ENCODE assay signal across 1 cellular context in the genomic region with DNA sequence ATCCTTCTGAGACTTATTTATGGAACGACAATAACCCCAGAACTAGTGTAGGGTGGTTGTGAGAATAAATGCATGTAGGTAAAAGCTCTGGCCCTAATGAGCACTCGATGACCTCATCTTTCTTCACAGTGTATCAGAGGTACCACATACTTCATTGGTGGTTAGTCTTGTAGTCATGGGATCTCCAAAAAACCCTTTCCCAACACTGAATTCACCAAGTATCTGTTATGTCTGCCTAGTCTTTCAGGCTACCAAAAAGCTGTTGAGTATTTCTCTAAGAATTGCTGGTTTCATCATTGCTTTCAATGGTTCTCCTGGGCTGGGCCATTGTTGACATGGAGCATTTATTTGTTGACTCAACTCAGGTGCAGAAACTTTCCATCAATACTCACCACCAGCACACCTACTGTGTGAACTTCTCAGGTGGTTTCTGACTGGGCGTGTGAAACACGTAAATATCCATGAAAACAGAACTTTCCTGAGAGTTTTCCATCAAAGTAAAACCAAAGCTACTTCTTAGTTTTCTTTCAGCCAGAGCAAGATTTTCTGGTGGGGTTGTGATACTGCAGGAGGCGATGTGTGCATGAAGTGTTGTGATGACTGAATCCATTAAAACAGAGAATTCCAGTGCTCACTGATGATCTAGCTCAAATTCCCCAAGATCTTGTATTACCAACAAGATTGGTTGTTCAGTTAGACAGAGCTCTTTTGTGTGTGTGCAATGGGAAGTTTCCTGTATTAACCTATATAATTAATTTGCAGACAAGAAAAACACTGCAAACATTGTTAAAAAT.
TF ChIP-seq lines count a peak whose summit lies in the region.

No MANE protein-coding gene starts in this region.

TF ChIP-seq in HepG2, 621 proteins besides CTCF, POLR2A, EP300 and RAD21 (continued from another document):
- TF ChIP-seq, protein P1, sequence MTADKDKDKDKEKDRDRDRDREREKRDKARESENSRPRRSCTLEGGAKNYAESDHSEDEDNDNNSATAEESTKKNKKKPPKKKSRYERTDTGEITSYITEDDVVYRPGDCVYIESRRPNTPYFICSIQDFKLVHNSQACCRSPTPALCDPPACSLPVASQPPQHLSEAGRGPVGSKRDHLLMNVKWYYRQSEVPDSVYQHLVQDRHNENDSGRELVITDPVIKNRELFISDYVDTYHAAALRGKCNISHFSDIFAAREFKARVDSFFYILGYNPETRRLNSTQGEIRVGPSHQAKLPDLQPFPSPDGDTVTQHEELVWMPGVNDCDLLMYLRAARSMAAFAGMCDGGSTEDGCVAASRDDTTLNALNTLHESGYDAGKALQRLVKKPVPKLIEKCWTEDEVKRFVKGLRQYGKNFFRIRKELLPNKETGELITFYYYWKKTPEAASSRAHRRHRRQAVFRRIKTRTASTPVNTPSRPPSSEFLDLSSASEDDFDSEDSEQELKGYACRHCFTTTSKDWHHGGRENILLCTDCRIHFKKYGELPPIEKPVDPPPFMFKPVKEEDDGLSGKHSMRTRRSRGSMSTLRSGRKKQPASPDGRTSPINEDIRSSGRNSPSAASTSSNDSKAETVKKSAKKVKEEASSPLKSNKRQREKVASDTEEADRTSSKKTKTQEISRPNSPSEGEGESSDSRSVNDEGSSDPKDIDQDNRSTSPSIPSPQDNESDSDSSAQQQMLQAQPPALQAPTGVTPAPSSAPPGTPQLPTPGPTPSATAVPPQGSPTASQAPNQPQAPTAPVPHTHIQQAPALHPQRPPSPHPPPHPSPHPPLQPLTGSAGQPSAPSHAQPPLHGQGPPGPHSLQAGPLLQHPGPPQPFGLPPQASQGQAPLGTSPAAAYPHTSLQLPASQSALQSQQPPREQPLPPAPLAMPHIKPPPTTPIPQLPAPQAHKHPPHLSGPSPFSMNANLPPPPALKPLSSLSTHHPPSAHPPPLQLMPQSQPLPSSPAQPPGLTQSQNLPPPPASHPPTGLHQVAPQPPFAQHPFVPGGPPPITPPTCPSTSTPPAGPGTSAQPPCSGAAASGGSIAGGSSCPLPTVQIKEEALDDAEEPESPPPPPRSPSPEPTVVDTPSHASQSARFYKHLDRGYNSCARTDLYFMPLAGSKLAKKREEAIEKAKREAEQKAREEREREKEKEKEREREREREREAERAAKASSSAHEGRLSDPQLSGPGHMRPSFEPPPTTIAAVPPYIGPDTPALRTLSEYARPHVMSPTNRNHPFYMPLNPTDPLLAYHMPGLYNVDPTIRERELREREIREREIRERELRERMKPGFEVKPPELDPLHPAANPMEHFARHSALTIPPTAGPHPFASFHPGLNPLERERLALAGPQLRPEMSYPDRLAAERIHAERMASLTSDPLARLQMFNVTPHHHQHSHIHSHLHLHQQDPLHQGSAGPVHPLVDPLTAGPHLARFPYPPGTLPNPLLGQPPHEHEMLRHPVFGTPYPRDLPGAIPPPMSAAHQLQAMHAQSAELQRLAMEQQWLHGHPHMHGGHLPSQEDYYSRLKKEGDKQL (CRISPR knock-in tag; IDR thresholded peaks at IDR 0.05; ENCODE audit: low read depth), result no peak
- TF ChIP-seq ZMYM4 (CRISPR knock-in tag; IDR thresholded peaks at IDR 0.05) (peak; percentile 5; the same call in 1 of the 2 replicates), ZNF446 (CRISPR knock-in tag; IDR thresholded peaks at IDR 0.05) (no peak), ZNF256 (CRISPR knock-in tag; conservative IDR thresholded peaks at IDR 0.05) (no peak), ATAD3A (CRISPR knock-in tag; IDR thresholded peaks at IDR 0.05) (no peak), FOXA1 (IDR thresholded peaks at IDR 0.05) (no peak), FOXA1 (CRISPR knock-in tag; IDR thresholded peaks at IDR 0.05) (0 out of 2 replicates have a peak, but pooled peaks have one; percentile 15), CAMTA2 (CRISPR knock-in tag; IDR thresholded peaks at IDR 0.05; ENCODE audit: borderline replicate concordance) (no peak), FOXC1 (CRISPR knock-in tag; IDR thresholded peaks at IDR 0.05; ENCODE audit: borderline replicate concordance) (no peak), ATF7 (IDR thresholded peaks at IDR 0.05) (peak; percentile 82), ATF7 (CRISPR knock-in tag; IDR thresholded peaks at IDR 0.05) (no peak), ZNF460 (CRISPR knock-in tag; IDR thresholded peaks at IDR 0.05; ENCODE audit: borderline replicate concordance) (no peak)
- TF ChIP-seq, protein P2, sequence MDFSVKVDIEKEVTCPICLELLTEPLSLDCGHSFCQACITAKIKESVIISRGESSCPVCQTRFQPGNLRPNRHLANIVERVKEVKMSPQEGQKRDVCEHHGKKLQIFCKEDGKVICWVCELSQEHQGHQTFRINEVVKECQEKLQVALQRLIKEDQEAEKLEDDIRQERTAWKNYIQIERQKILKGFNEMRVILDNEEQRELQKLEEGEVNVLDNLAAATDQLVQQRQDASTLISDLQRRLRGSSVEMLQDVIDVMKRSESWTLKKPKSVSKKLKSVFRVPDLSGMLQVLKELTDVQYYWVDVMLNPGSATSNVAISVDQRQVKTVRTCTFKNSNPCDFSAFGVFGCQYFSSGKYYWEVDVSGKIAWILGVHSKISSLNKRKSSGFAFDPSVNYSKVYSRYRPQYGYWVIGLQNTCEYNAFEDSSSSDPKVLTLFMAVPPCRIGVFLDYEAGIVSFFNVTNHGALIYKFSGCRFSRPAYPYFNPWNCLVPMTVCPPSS (IDR thresholded peaks at IDR 0.05), result no peak
- TF ChIP-seq, protein P3, sequence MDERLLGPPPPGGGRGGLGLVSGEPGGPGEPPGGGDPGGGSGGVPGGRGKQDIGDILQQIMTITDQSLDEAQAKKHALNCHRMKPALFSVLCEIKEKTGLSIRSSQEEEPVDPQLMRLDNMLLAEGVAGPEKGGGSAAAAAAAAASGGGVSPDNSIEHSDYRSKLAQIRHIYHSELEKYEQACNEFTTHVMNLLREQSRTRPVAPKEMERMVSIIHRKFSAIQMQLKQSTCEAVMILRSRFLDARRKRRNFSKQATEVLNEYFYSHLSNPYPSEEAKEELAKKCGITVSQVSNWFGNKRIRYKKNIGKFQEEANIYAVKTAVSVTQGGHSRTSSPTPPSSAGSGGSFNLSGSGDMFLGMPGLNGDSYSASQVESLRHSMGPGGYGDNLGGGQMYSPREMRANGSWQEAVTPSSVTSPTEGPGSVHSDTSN (CRISPR knock-in tag; IDR thresholded peaks at IDR 0.05), result no peak
- TF ChIP-seq, protein P4, sequence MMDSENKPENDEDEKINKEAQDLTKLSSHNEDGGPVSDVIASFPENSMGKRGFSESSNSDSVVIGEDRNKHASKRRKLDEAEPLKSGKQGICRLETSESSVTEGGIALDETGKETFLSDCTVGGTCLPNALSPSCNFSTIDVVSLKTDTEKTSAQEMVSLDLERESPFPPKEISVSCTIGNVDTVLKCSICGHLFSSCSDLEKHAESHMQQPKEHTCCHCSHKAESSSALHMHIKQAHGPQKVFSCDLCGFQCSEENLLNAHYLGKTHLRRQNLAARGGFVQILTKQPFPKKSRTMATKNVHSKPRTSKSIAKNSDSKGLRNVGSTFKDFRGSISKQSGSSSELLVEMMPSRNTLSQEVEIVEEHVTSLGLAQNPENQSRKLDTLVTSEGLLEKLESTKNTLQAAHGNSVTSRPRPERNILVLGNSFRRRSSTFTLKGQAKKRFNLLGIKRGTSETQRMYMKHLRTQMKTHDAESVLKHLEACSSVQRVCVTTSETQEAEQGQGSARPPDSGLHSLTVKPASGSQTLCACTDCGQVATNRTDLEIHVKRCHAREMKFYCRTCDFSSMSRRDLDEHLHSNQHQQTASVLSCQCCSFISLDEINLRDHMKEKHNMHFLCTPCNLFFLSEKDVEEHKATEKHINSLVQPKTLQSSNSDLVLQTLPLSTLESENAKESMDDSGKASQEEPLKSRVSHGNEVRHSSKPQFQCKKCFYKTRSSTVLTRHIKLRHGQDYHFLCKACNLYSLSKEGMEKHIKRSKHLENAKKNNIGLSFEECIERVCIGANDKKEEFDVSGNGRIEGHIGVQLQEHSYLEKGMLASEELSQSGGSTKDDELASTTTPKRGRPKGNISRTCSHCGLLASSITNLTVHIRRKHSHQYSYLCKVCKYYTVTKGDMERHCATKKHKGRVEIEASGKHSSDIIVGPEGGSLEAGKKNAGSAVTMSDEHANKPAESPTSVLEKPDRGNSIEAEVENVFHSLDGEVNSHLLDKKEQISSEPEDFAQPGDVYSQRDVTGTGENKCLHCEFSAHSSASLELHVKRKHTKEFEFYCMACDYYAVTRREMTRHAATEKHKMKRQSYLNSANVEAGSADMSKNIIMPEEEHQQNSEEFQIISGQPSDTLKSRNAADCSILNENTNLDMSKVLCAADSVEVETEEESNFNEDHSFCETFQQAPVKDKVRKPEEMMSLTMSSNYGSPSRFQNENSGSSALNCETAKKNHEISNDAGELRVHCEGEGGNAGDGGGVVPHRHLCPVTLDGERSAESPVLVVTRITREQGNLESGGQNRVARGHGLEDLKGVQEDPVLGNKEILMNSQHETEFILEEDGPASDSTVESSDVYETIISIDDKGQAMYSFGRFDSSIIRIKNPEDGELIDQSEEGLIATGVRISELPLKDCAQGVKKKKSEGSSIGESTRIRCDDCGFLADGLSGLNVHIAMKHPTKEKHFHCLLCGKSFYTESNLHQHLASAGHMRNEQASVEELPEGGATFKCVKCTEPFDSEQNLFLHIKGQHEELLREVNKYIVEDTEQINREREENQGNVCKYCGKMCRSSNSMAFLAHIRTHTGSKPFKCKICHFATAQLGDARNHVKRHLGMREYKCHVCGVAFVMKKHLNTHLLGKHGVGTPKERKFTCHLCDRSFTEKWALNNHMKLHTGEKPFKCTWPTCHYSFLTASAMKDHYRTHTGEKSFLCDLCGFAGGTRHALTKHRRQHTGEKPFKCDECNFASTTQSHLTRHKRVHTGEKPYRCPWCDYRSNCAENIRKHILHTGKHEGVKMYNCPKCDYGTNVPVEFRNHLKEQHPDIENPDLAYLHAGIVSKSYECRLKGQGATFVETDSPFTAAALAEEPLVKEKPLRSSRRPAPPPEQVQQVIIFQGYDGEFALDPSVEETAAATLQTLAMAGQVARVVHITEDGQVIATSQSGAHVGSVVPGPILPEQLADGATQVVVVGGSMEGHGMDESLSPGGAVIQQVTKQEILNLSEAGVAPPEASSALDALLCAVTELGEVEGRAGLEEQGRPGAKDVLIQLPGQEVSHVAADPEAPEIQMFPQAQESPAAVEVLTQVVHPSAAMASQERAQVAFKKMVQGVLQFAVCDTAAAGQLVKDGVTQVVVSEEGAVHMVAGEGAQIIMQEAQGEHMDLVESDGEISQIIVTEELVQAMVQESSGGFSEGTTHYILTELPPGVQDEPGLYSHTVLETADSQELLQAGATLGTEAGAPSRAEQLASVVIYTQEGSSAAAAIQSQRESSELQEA (CRISPR knock-in tag; IDR thresholded peaks at IDR 0.05; ENCODE audit: not compliant biosample characterization), result no peak
